Comparison of ENCODE assay signal across 8 cellular contexts in genomic region chr10:102114861-102115618, GRCh38. TPM values are rescaled to one million over a fixed set of nuclear protein-coding genes. Genes with fewer than 3 reads are reported as not detected.
DNase-seq lines count a peak whose midpoint lies in the region; ATAC-seq and TF ChIP-seq lines count a peak whose summit lies in the region.

No MANE protein-coding gene starts in this region.

- H3K27ac ChIP-seq in HUES6 (ENCODE audit: low read depth, low read length) (peak overlapping the region; percentile 21), Panc1 (ENCODE audit: low read length) (peak overlapping the region; percentile 85)

- H3K4me3 Mint-ChIP-seq in naive B cell: peak overlapping the region; percentile 85 to 98 (median 92)
- H3K4me3 Mint-ChIP-seq in stimulated activated naive B cell treated with anti-CD40 and anti-IgM and Interleukin-4, amounts not matched to agents 10 μg/mL and 1 μg/mL and 100 μg/mL, for 72 hours: peak overlapping the region; percentile 94

- H3K27me3 ChIP-seq in HUES6 (ENCODE audit: control insufficient read depth, insufficient read depth, low read length) (no peaks in the 10 kb centered on the region), Panc1 (ENCODE audit: control insufficient read depth, insufficient read depth, low read length) (no peaks in the 10 kb centered on the region)

- CTCF ChIA-PET in Panc1 (lab: Charles Lee): interaction anchor here (0.6 to 0.9 kb wide), 2 partner anchors 59 to 153 kb away, joined by 3 read pairs; partner anchors contain the start of gene ARMH3

- POLR2A ChIA-PET in Panc1 (lab: Charles Lee): no interaction called here

- H3K4me3 ChIP-seq in HUES6 (ENCODE audit: low read depth, low read length) (peak overlapping the region; percentile 89), Panc1 (ENCODE audit: low read depth in 2 of 2, low read length in 2 of 2) (peak overlapping the region; percentile 74 to 84)

- H3K36me3 ChIP-seq in HUES6 (ENCODE audit: control insufficient read depth, insufficient read depth, low read length) (peaks cover 18% of the 10 kb centered on the region), Panc1 (ENCODE audit: control insufficient read depth, insufficient read depth, low read length) (peaks cover 17% of the 10 kb centered on the region)

- peak overlapping the region; percentile 29 for H3K9ac ChIP-seq in HUES6 (ENCODE audit: low read length)

- no peak for TF ChIP-seq CTCF in Panc1 (IDR thresholded peaks at IDR 0.05)

- H3K9me3 ChIP-seq in HUES6 (ENCODE audit: control insufficient read depth, insufficient read depth, low read depth, low read length): no peaks in the 10 kb centered on the region
- H3K9me3 ChIP-seq in Panc1 (ENCODE audit: control insufficient read depth, insufficient read depth, low read depth, low read length): no peaks in the 10 kb centered on the region

- no peaks in the 10 kb centered on the region for H3K9me3 Mint-ChIP-seq in naive B cell
- no peaks in the 10 kb centered on the region for H3K9me3 Mint-ChIP-seq in stimulated activated naive B cell treated with anti-CD40 and anti-IgM and Interleukin-4, amounts not matched to agents 10 μg/mL and 1 μg/mL and 100 μg/mL, for 72 hours

- intact Hi-C loops in Panc1 (cut with micrococcal nuclease; ENCODE audit: unreplicated experiment): no loop called here

- H3K27me3 Mint-ChIP-seq in naive B cell: no peaks in the 10 kb centered on the region
- no peaks in the 10 kb centered on the region for H3K27me3 Mint-ChIP-seq in stimulated activated naive B cell treated with anti-CD40 and anti-IgM and Interleukin-4, amounts not matched to agents 10 μg/mL and 1 μg/mL and 100 μg/mL, for 72 hours

- in situ Hi-C loops in Caki2 (cut with HindIII; ENCODE audit: low pct_unique_long_range_greater_than_20kb, low sequenced_read_pairs): no loop called here
- in situ Hi-C loops in Panc1 (cut with HindIII; ENCODE audit: low pct_unique_long_range_greater_than_20kb, low sequenced_read_pairs): no loop called here

- ATAC-seq in GM19467 (IDR thresholded peaks at IDR 0.05; ENCODE audit: unreplicated experiment) (peak; percentile 53), Panc1 (peak; percentile 86), naive B cell (ENCODE audit: low read depth in 2 of 2) (peak; percentile 75 to 78)
- peak; percentile 80 to 84 for ATAC-seq in stimulated activated naive B cell treated with anti-CD40 and anti-IgM and Interleukin-4, amounts not matched to agents 10 μg/mL and 1 μg/mL and 100 μg/mL, for 72 hours (replicated peaks)

- peaks cover 2 to 4% of the 10 kb centered on the region in 2 donors for H3K36me3 Mint-ChIP-seq in naive B cell
- H3K36me3 Mint-ChIP-seq in stimulated activated naive B cell treated with anti-CD40 and anti-IgM and Interleukin-4, amounts not matched to agents 10 μg/mL and 1 μg/mL and 100 μg/mL, for 72 hours: peaks cover 14 to 24% of the 10 kb centered on the region in 2 donors

- peaks cover 60 to 74% (median 72%) of the 10 kb centered on the region in 3 donors for H3K4me1 Mint-ChIP-seq in naive B cell
- H3K4me1 Mint-ChIP-seq in stimulated activated naive B cell treated with anti-CD40 and anti-IgM and Interleukin-4, amounts not matched to agents 10 μg/mL and 1 μg/mL and 100 μg/mL, for 72 hours: peaks cover 55 to 74% of the 10 kb centered on the region in 2 donors

- DNase-seq in Caki2 (ENCODE audit: low read depth): peak; percentile 84
- no peak for DNase-seq in Panc1 (ENCODE audit: low read depth, low spot score)
- DNase-seq in activated T-helper 1 cell treated with Interleukin-2 at 50 U/mL for 16 hours (ENCODE audit: low read depth): peak; percentile 76
- DNase-seq in fibroblast of gingiva (ENCODE audit: low read depth): peak; percentile 75
- DNase-seq in naive B cell: peak; percentile 71
- peak; percentile 66 for DNase-seq in stimulated activated naive B cell treated with anti-CD40 and anti-IgM and Interleukin-4, amounts not matched to agents 10 μg/mL and 1 μg/mL and 100 μg/mL, for 72 hours

- no TSS peak for BruUV-seq in Panc1 (replicated peaks; lab: Mats Ljungman, UMichigan)

- peak overlapping the region; percentile 26 to 97 (median 92) for H3K27ac Mint-ChIP-seq in naive B cell
- H3K27ac Mint-ChIP-seq in stimulated activated naive B cell treated with anti-CD40 and anti-IgM and Interleukin-4, amounts not matched to agents 10 μg/mL and 1 μg/mL and 100 μg/mL, for 72 hours: peak overlapping the region; percentile 92

- H3K4me1 ChIP-seq in HUES6 (ENCODE audit: control insufficient read depth, insufficient read depth, low read length) (peaks cover 56% of the 10 kb centered on the region), Panc1 (ENCODE audit: control insufficient read depth, insufficient read depth, low read length) (peaks cover 60% of the 10 kb centered on the region)

RNA-seq across cellular contexts. Expression of gene LDB1, which starts 5.1 kb away (rescaled TPM):
- total RNA-seq in Caki2 (2014; rRNA removed; shearing (Covaris generic); ENCODE audit: low replicate concordance): 14.9 and 22.7 TPM in 2 replicates
- 87.6 TPM for total RNA-seq in Panc1 (2021; ENCODE audit: unreplicated experiment)
- 125 TPM for polyA plus RNA-seq in Panc1 (2012; ENCODE audit: insufficient read length)
- polyA plus RNA-seq in naive B cell (ENCODE audit: low read depth in 6 of 6): 10 to 100 TPM in 5 of 6 donors, 1 to 10 TPM in 1; 7.1 to 37.9 (median 30.5) TPM

RNA-seq across cellular contexts. Expression of gene PPRC1, which starts 17.8 kb away (rescaled TPM):
- total RNA-seq in Caki2 (2014; rRNA removed; shearing (Covaris generic); ENCODE audit: low replicate concordance): 5.3 and 15.8 TPM in 2 replicates
- total RNA-seq in Panc1 (2021; ENCODE audit: unreplicated experiment): 87.9 TPM
- 58.1 TPM for polyA plus RNA-seq in Panc1 (2012; ENCODE audit: insufficient read length)
- 10 to 100 TPM in 3 of 6 donors, 1 to 10 TPM in 3; 6.4 to 24.1 (median 9.7) TPM for polyA plus RNA-seq in naive B cell (ENCODE audit: low read depth in 6 of 6)

RNA-seq across cellular contexts. Expression of gene NOLC1, which starts 37.1 kb away (rescaled TPM):
- 68.0 and 74.0 TPM in 2 replicates for total RNA-seq in Caki2 (2014; rRNA removed; shearing (Covaris generic); ENCODE audit: low replicate concordance)
- total RNA-seq in Panc1 (2021; ENCODE audit: unreplicated experiment): 182 TPM
- polyA plus RNA-seq in Panc1 (2012; ENCODE audit: insufficient read length): 141 TPM
- 10 to 100 TPM in 5 of 6 donors, 1 to 10 TPM in 1; 8.6 to 59.3 (median 47.1) TPM for polyA plus RNA-seq in naive B cell (ENCODE audit: low read depth in 6 of 6)

RNA-seq across cellular contexts. Expression of gene HPS6, which starts 49.9 kb away (rescaled TPM):
- 55.8 and 65.1 TPM in 2 replicates for total RNA-seq in Caki2 (2014; rRNA removed; shearing (Covaris generic); ENCODE audit: low replicate concordance)
- 34.5 TPM for total RNA-seq in Panc1 (2021; ENCODE audit: unreplicated experiment)
- 32.4 TPM for polyA plus RNA-seq in Panc1 (2012; ENCODE audit: insufficient read length)
- polyA plus RNA-seq in naive B cell (ENCODE audit: low read depth in 6 of 6): 10 to 100 TPM; 16.3 to 31.9 (median 21.2) TPM

RNA-seq across cellular contexts. Expression of gene ARMH3, which starts 59.1 kb away (rescaled TPM):
- total RNA-seq in Caki2 (2014; rRNA removed; shearing (Covaris generic); ENCODE audit: low replicate concordance): 5.6 and 7.1 TPM in 2 replicates
- total RNA-seq in Panc1 (2021; ENCODE audit: unreplicated experiment): 30.6 TPM
- 19.3 TPM for polyA plus RNA-seq in Panc1 (2012; ENCODE audit: insufficient read length)
- 10 to 100 TPM; 29.9 to 56.9 (median 46.8) TPM for polyA plus RNA-seq in naive B cell (ENCODE audit: low read depth in 6 of 6)
